In genomic region chr18:21955757-21956652, GRCh38 we compare ENCODE assay signal across 8 cellular contexts.
DNase-seq lines count a peak whose midpoint lies in the region; ATAC-seq and TF ChIP-seq lines count a peak whose summit lies in the region.

No MANE protein-coding gene starts in this region.

- no peaks in the 10 kb centered on the region for H4K20me1 ChIP-seq in osteoblast (ENCODE audit: insufficient read depth, low read length)

- ATAC-seq in GM21717 (IDR thresholded peaks at IDR 0.05; ENCODE audit: unreplicated experiment) (peak; percentile 73), foreskin keratinocyte (peak; percentile 87)
- peak; percentile 93 for ATAC-seq in activated T-helper 17 cell treated with anti-CD3 and anti-CD28 coated beads, Interleukin-2, amount 50 U/mL, for 72 hours (replicated peaks)

- peak; percentile 67 for TF ChIP-seq RAD21 in Ishikawa (IDR thresholded peaks at IDR 0.05; ENCODE audit: low read depth)

- no peaks in the 10 kb centered on the region for H3K36me3 Mint-ChIP-seq in activated T-helper 17 cell treated with anti-CD3 and anti-CD28 coated beads, Interleukin-2, amount 50 U/mL, for 72 hours (ENCODE audit: low read depth)

- H3K9me3 ChIP-seq in osteoblast (ENCODE audit: low read depth, low read length): no peaks in the 10 kb centered on the region
- H3K9me3 ChIP-seq in tibial artery: no peaks in the 10 kb centered on the region

- H3K36me3 ChIP-seq in osteoblast (ENCODE audit: insufficient read depth, low read length) (no peaks in the 10 kb centered on the region), tibial artery (no peaks in the 10 kb centered on the region)

- no peaks in the 10 kb centered on the region for H3K9me3 Mint-ChIP-seq in activated T-helper 17 cell treated with anti-CD3 and anti-CD28 coated beads, Interleukin-2, amount 50 U/mL, for 72 hours

- no peak overlapping the region for H3K4me3 Mint-ChIP-seq in activated T-helper 17 cell treated with anti-CD3 and anti-CD28 coated beads, Interleukin-2, amount 50 U/mL, for 72 hours

- DNase-seq in ELR (ENCODE audit: low read depth): peak; percentile 71
- DNase-seq in RPMI8226: peak; percentile 86
- peak; percentile 10 to 34 for DNase-seq in foreskin keratinocyte
- peak; percentile 83 for DNase-seq in osteoblast (ENCODE audit: insufficient read length, low spot score, missing footprints)
- peak; percentile 71 to 77 for DNase-seq in tibial artery

- no peak overlapping the region for H2AFZ ChIP-seq in osteoblast (ENCODE audit: low read length)

- TF ChIP-seq CTCF in foreskin keratinocyte (conservative IDR thresholded peaks at IDR 0.05): peak; percentile 84
- TF ChIP-seq CTCF in osteoblast (IDR thresholded peaks at IDR 0.05; ENCODE audit: extremely low read depth, low read depth, low read length): peak; percentile 96
- peak; percentile 69 to 88 for TF ChIP-seq CTCF in tibial artery (IDR thresholded peaks at IDR 0.05)

- H3K4me1 ChIP-seq in foreskin keratinocyte (no peaks in the 10 kb centered on the region), osteoblast (ENCODE audit: insufficient read depth, low read length) (no peaks in the 10 kb centered on the region), tibial artery (no peaks in the 10 kb centered on the region)

- H3K4me1 Mint-ChIP-seq in activated T-helper 17 cell treated with anti-CD3 and anti-CD28 coated beads, Interleukin-2, amount 50 U/mL, for 72 hours: no peaks in the 10 kb centered on the region

- no peaks in the 10 kb centered on the region for H3K79me2 ChIP-seq in osteoblast (ENCODE audit: insufficient read depth, low read length)

- H3K27ac ChIP-seq in foreskin keratinocyte (no peak overlapping the region), osteoblast (ENCODE audit: low read depth, low read length) (no peak overlapping the region), tibial artery (no peak overlapping the region)

- no peak for TF ChIP-seq EP300 in Ishikawa (IDR thresholded peaks at IDR 0.05; ENCODE audit: borderline replicate concordance)

- intact Hi-C loops in tibial artery (cut with DNase I; ENCODE audit: low total_unique reads): no loop called here

- no peak overlapping the region for H3K4me2 ChIP-seq in osteoblast (ENCODE audit: insufficient read depth, low read length)

- H3K27me3 ChIP-seq in foreskin keratinocyte: peaks cover 17% of the 10 kb centered on the region
- peaks cover 25% of the 10 kb centered on the region for H3K27me3 ChIP-seq in osteoblast (ENCODE audit: insufficient read depth, low read length)
- H3K27me3 ChIP-seq in tibial artery: no peaks in the 10 kb centered on the region

- H3K27ac Mint-ChIP-seq in activated T-helper 17 cell treated with anti-CD3 and anti-CD28 coated beads, Interleukin-2, amount 50 U/mL, for 72 hours: no peak overlapping the region

- H3K27me3 Mint-ChIP-seq in activated T-helper 17 cell treated with anti-CD3 and anti-CD28 coated beads, Interleukin-2, amount 50 U/mL, for 72 hours: peaks cover 24% of the 10 kb centered on the region

- H3K4me3 ChIP-seq in osteoblast (ENCODE audit: insufficient read depth, low read length) (no peak overlapping the region), tibial artery (no peak overlapping the region)

TF ChIP-seq in Ishikawa, 13 proteins besides CTCF, POLR2A, EP300 and RAD21:
- TF ChIP-seq TAF1 (IDR thresholded peaks at IDR 0.05; ENCODE audit: low read depth) (no peak), MAX (IDR thresholded peaks at IDR 0.05) (0 out of 2 replicates have a peak, but pooled peaks have one; percentile 22)

Comparison
In these comparisons a context has a peak if more than half of its experiments do, and no peak if none do; other contexts are left out.
1. DNase-seq: peak in every context shown above with its lines; median percentile 86 in RPMI8226; 83 in osteoblast; 74 in tibial artery; 71 in ELR; 22 in foreskin keratinocyte.